In genomic region chr2:26864646-26865045, GRCh38 we compare ENCODE assay signal across 1 cellular context.
TF ChIP-seq lines count a peak whose summit lies in the region.

No MANE protein-coding gene starts in this region.

TF ChIP-seq in HepG2, 621 proteins besides CTCF, POLR2A, EP300 and RAD21 (continued from another document):
- no peak for TF ChIP-seq ZNF318 (CRISPR knock-in tag; IDR thresholded peaks at IDR 0.05)
- TF ChIP-seq ZHX2 (IDR thresholded peaks at IDR 0.05; ENCODE audit: low read depth), result no peak
- TF ChIP-seq ZHX2 (CRISPR knock-in tag; IDR thresholded peaks at IDR 0.05; ENCODE audit: borderline replicate concordance), result no peak
- no peak for TF ChIP-seq ZNF878 (CRISPR knock-in tag; IDR thresholded peaks at IDR 0.05)
- no peak for TF ChIP-seq ZNF589 (CRISPR knock-in tag; conservative IDR thresholded peaks at IDR 0.05)
- TF ChIP-seq GZF1 (CRISPR knock-in tag; IDR thresholded peaks at IDR 0.05), result no peak
- no peak for TF ChIP-seq ZNF550 (CRISPR knock-in tag; IDR thresholded peaks at IDR 0.05; ENCODE audit: borderline replicate concordance)
- TF ChIP-seq KDM6A (CRISPR knock-in tag; IDR thresholded peaks at IDR 0.05; ENCODE audit: low read depth), result no peak
- no peak for TF ChIP-seq PRDM15 (CRISPR knock-in tag; IDR thresholded peaks at IDR 0.05)
- no peak for TF ChIP-seq SP4 (CRISPR knock-in tag; IDR thresholded peaks at IDR 0.05)
- TF ChIP-seq, protein P1, sequence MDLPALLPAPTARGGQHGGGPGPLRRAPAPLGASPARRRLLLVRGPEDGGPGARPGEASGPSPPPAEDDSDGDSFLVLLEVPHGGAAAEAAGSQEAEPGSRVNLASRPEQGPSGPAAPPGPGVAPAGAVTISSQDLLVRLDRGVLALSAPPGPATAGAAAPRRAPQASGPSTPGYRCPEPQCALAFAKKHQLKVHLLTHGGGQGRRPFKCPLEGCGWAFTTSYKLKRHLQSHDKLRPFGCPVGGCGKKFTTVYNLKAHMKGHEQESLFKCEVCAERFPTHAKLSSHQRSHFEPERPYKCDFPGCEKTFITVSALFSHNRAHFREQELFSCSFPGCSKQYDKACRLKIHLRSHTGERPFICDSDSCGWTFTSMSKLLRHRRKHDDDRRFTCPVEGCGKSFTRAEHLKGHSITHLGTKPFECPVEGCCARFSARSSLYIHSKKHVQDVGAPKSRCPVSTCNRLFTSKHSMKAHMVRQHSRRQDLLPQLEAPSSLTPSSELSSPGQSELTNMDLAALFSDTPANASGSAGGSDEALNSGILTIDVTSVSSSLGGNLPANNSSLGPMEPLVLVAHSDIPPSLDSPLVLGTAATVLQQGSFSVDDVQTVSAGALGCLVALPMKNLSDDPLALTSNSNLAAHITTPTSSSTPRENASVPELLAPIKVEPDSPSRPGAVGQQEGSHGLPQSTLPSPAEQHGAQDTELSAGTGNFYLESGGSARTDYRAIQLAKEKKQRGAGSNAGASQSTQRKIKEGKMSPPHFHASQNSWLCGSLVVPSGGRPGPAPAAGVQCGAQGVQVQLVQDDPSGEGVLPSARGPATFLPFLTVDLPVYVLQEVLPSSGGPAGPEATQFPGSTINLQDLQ (CRISPR knock-in tag; IDR thresholded peaks at IDR 0.05), result no peak
